In genomic region chr3:58010562-58010961, GRCh38 we compare ENCODE assay signal across 1 cellular context.
TF ChIP-seq lines count a peak whose summit lies in the region.

No MANE protein-coding gene starts in this region.

TF ChIP-seq in GM23338, 12 proteins besides CTCF, POLR2A, EP300 and RAD21 (continued from another document):
- TF ChIP-seq REST (IDR thresholded peaks at IDR 0.05; ENCODE audit: unreplicated experiment) (no peak), EZH2 (IDR thresholded peaks at IDR 0.05; ENCODE audit: low read depth, unreplicated experiment) (no peak)
TF ChIP-seq in GM23338: peak in this region for 0.
